Comparison of ENCODE assay signal across 8 cellular contexts in genomic region chr7:117871778-117872538, GRCh38. TPM values are rescaled to one million over a fixed set of nuclear protein-coding genes. Genes with fewer than 3 reads are reported as not detected.
A peak's percentile ranks its signal among the peaks of the same experiment; 100 is the strongest.
DNase-seq lines count a peak whose midpoint lies in the region; ATAC-seq and TF ChIP-seq lines count a peak whose summit lies in the region.

No MANE protein-coding gene starts in this region.

- no peaks in the 10 kb centered on the region for H3K9me3 Mint-ChIP-seq in progenitor cell of endocrine pancreas (ENCODE audit: low read depth)

- ATAC-seq in GM18868 (IDR thresholded peaks at IDR 0.05; ENCODE audit: unreplicated experiment) (peak; percentile 13), right cardiac atrium (peak; percentile 58 to 61), HG02870 (IDR thresholded peaks at IDR 0.05; ENCODE audit: unreplicated experiment) (no peak)

- no peak overlapping the region for H3K27ac ChIP-seq in right cardiac atrium (ENCODE audit: low read length)

- H3K4me1 Mint-ChIP-seq in progenitor cell of endocrine pancreas (ENCODE audit: low read depth): peaks cover 16% of the 10 kb centered on the region

- H3K4me3 ChIP-seq in WI38 (ENCODE audit: low read depth, low read length) (peak overlapping the region; percentile 85), right cardiac atrium (ENCODE audit: low read length) (peak overlapping the region; percentile 76)

- no peaks in the 10 kb centered on the region for H3K27me3 ChIP-seq in right cardiac atrium (ENCODE audit: control insufficient read depth, insufficient read depth)

- no peaks in the 10 kb centered on the region for H3K36me3 Mint-ChIP-seq in progenitor cell of endocrine pancreas (ENCODE audit: insufficient read depth)

- TF ChIP-seq CTCF in WI38 (IDR thresholded peaks at IDR 0.05; ENCODE audit: low read depth, low read length) (no peak), progenitor cell of endocrine pancreas (IDR thresholded peaks at IDR 0.05; ENCODE audit: unreplicated experiment) (no peak)

- H3K27ac Mint-ChIP-seq in progenitor cell of endocrine pancreas: peak overlapping the region; percentile 21

- DNase-seq in right cardiac atrium: peak; percentile 22 to 74 (median 53)
- DNase-seq in progenitor cell of endocrine pancreas (ENCODE audit: low spot score, unreplicated experiment): peak; percentile 15
- no peak for DNase-seq in MV-4-11 (lab: John Stamatoyannopoulos, UW)
- no peak for DNase-seq in activated naive CD4-positive, alpha-beta T cell treated with anti-CD3 and anti-CD28 coated beads, Interleukin-2, amount 50 U/mL, for 16 hours
- no peak for DNase-seq in SHP77 treated with DMSO at 0.1 percent for 48 hours (lab: John Stamatoyannopoulos, UW)

- no peaks in the 10 kb centered on the region for H3K9me3 ChIP-seq in right cardiac atrium (ENCODE audit: control insufficient read depth, low read length)

- 5% methylated on average over 18 of the region's 18 CpGs for WGBS in right cardiac atrium

- peaks cover 39% of the 10 kb centered on the region for H3K27me3 Mint-ChIP-seq in progenitor cell of endocrine pancreas

- intact Hi-C loops in right cardiac atrium (cut with DNase I): loop anchor here in 2 of 4 donors (10.0 kb wide), 1 partner anchor 127 kb away; no protein-coding TSS in a partner anchor

- peak overlapping the region; percentile 90 for H3K4me3 Mint-ChIP-seq in progenitor cell of endocrine pancreas (ENCODE audit: low read depth)

- no peaks in the 10 kb centered on the region for H3K4me1 ChIP-seq in right cardiac atrium (ENCODE audit: control insufficient read depth, insufficient read depth, low read length)

RNA-seq across cellular contexts. Expression of gene CTTNBP2, which starts 1.3 kb away (rescaled TPM):
- 1 to 10 TPM; 4.1 to 5.5 (median 4.4) TPM for total RNA-seq in right cardiac atrium
- polyA plus RNA-seq in right cardiac atrium: 2.0 TPM
- 9.5 and 14.0 TPM in 2 replicates for total RNA-seq in progenitor cell of endocrine pancreas

Comparison
In these comparisons a context has a peak if more than half of its experiments do, and no peak if none do; other contexts are left out.
1. DNase-seq: peak in right cardiac atrium (3 of 3) and progenitor cell of endocrine pancreas (single experiment); none in MV-4-11 (single experiment), activated naive CD4-positive, alpha-beta T cell treated with anti-CD3 and anti-CD28 coated beads, Interleukin-2, amount 50 U/mL, for 16 hours (single experiment) and SHP77 treated with DMSO at 0.1 percent for 48 hours (single experiment).